Comparison of ENCODE assay signal across 14 cellular contexts in genomic region chr1:44616284-44616990, GRCh38. TPM values are rescaled to one million over a fixed set of nuclear protein-coding genes. Genes with fewer than 3 reads are reported as not detected.
A peak's percentile ranks its signal among the peaks of the same experiment; 100 is the strongest.
DNase-seq lines count a peak whose midpoint lies in the region; ATAC-seq and TF ChIP-seq lines count a peak whose summit lies in the region.
"Had no signal": no experiment of that assay in that cellular context is flagged by ENCODE, and none has a peak within 500 bp of the region (broad histone marks: within the 10 kb centered on the region; RNA-seq: fewer than 3 reads in every experiment).

No MANE protein-coding gene starts in this region.

- H3K79me2 ChIP-seq in PC-9 (ENCODE audit: low read depth), result no peaks in the 10 kb centered on the region

- H3K27me3 Mint-ChIP-seq in brain, result peaks cover 30% of the 10 kb centered on the region
- no peaks in the 10 kb centered on the region for H3K27me3 Mint-ChIP-seq in activated CD4-positive, alpha-beta memory T cell treated with anti-CD3 and anti-CD28 coated beads for 36 hours

- no peak overlapping the region for H3K4me2 ChIP-seq in PC-9

- H4K20me1 ChIP-seq in PC-9 (ENCODE audit: insufficient read depth), result no peaks in the 10 kb centered on the region

- H3K9ac ChIP-seq in iPS-15b (ENCODE audit: low read depth, low read length), result no peak overlapping the region

- DNase-seq in H7 (peak; percentile 79), retina (peak; percentile 28), DMS53 treated with DMSO at 0.1 percent for 48 hours (lab: John Stamatoyannopoulos, UW; ENCODE audit: unreplicated experiment) (no peak), PC-9 (no peak)
- DNase-seq in activated CD4-positive, alpha-beta memory T cell treated with anti-CD3 and anti-CD28 coated beads for 36 hours, result no peak
- DNase-seq: CD8-positive, alpha-beta T cell; effector CD4-positive, alpha-beta T cell; naive B cell had no signal

- H3K27me3 ChIP-seq in H7 (ENCODE audit: control insufficient read depth, insufficient read depth, low read length) (peaks cover 14% of the 10 kb centered on the region), iPS-15b (ENCODE audit: control insufficient read depth, insufficient read depth, low read length) (peaks cover 16% of the 10 kb centered on the region), PC-9 (ENCODE audit: insufficient read depth, low read depth) (no peaks in the 10 kb centered on the region)

- CTCF ChIA-PET in PC-9 (lab: Charles Lee), result no interaction called here
- CTCF ChIA-PET in activated CD4-positive, alpha-beta memory T cell treated with anti-CD3 and anti-CD28 coated beads for 36 hours (lab: Charles Lee), result interaction anchor here (1.2 to 1.4 kb wide), 2 partner anchors 22 to 36 kb away, joined by 3 to 4 read pairs; no protein-coding TSS in a partner anchor

- no peaks in the 10 kb centered on the region for H3K4me1 ChIP-seq in iPS-15b (ENCODE audit: control insufficient read depth, insufficient read depth, low read length)
- H3K4me1 ChIP-seq in PC-9 (replicated peaks; ENCODE audit: insufficient read depth), result no peaks in the 10 kb centered on the region

- peak overlapping the region; percentile 59 to 83 (median 73) for H3K4me3 Mint-ChIP-seq in brain
- H3K4me3 Mint-ChIP-seq in activated CD4-positive, alpha-beta memory T cell treated with anti-CD3 and anti-CD28 coated beads for 36 hours, result no peak overlapping the region
- H3K4me3 Mint-ChIP-seq: CD8-positive, alpha-beta T cell; naive B cell had no signal

- intact Hi-C loops in PC-9 (cut with micrococcal nuclease; ENCODE audit: unreplicated experiment), result no loop called here
- intact Hi-C loops in activated CD4-positive, alpha-beta memory T cell treated with anti-CD3 and anti-CD28 coated beads for 36 hours (cut with micrococcal nuclease), result no loop called here

- H3K4me3 ChIP-seq in H7 (ENCODE audit: insufficient read depth, low read depth, low read length) (peak overlapping the region; percentile 34; the same call in 1 of the 2 replicates), iPS-15b (ENCODE audit: low read depth, low read length) (peak overlapping the region; percentile 37), PC-9 (no peak overlapping the region)

- H3K9me3 ChIP-seq in iPS-15b (ENCODE audit: control insufficient read depth, insufficient read depth, low read length) (no peaks in the 10 kb centered on the region), PC-9 (ENCODE audit: insufficient read depth, low read depth) (no peaks in the 10 kb centered on the region)

- POLR2A ChIA-PET in PC-9 (lab: Charles Lee; ENCODE audit: unreplicated experiment), result interaction anchor here (0.5 kb wide), 1 partner anchor 101 kb away, joined by 9 read pairs; no protein-coding TSS in a partner anchor
- POLR2A ChIA-PET in activated CD4-positive, alpha-beta memory T cell treated with anti-CD3 and anti-CD28 coated beads for 36 hours (lab: Charles Lee), result interaction anchor here (1.7 kb wide), 1 partner anchor 15 kb away, joined by 8 read pairs; no protein-coding TSS in a partner anchor

- peaks cover 0 to 3% (median 0%) of the 10 kb centered on the region in 5 experiments for H3K9me3 Mint-ChIP-seq in brain
- H3K9me3 Mint-ChIP-seq in activated CD4-positive, alpha-beta memory T cell treated with anti-CD3 and anti-CD28 coated beads for 36 hours, result no peaks in the 10 kb centered on the region
- H3K9me3 Mint-ChIP-seq: activated naive CD4-positive, alpha-beta T cell treated with anti-CD3 and anti-CD28 coated beads, Interleukin-2, amount 50 U/mL, for 72 hours; CD8-positive, alpha-beta T cell; naive B cell had no signal

- H3K4me1 Mint-ChIP-seq in brain, result peaks cover 42% of the 10 kb centered on the region
- no peaks in the 10 kb centered on the region for H3K4me1 Mint-ChIP-seq in activated CD4-positive, alpha-beta memory T cell treated with anti-CD3 and anti-CD28 coated beads for 36 hours (ENCODE audit: low read depth)
- H3K4me1 Mint-ChIP-seq: naive B cell had no signal

- no peak overlapping the region for H2AFZ ChIP-seq in PC-9

- TF ChIP-seq CTCF in brain (conservative IDR thresholded peaks at IDR 0.05), result no peak
- no peak for TF ChIP-seq CTCF in PC-9 (conservative IDR thresholded peaks at IDR 0.05)

- H3K9me2 ChIP-seq in PC-9 (ENCODE audit: insufficient read depth), result no peaks in the 10 kb centered on the region

- peak overlapping the region in 1 of 5 experiments; percentile 69 for H3K27ac Mint-ChIP-seq in brain
- no peak overlapping the region for H3K27ac Mint-ChIP-seq in activated CD4-positive, alpha-beta memory T cell treated with anti-CD3 and anti-CD28 coated beads for 36 hours
- H3K27ac Mint-ChIP-seq: activated naive CD4-positive, alpha-beta T cell treated with anti-CD3 and anti-CD28 coated beads, Interleukin-2, amount 50 U/mL, for 72 hours; CD8-positive, alpha-beta T cell had no signal

- no peaks in the 10 kb centered on the region for H3F3A ChIP-seq in PC-9 (ENCODE audit: insufficient read depth, low read depth)

- no peaks in the 10 kb centered on the region for H3K36me3 ChIP-seq in H7 (replicated peaks; ENCODE audit: control insufficient read depth, insufficient read depth, low read length)
- no peaks in the 10 kb centered on the region for H3K36me3 ChIP-seq in iPS-15b (ENCODE audit: control insufficient read depth, insufficient read depth, low read length)
- no peaks in the 10 kb centered on the region for H3K36me3 ChIP-seq in PC-9 (ENCODE audit: low read depth)

- no peak for ATAC-seq in GM21360 (IDR thresholded peaks at IDR 0.05; ENCODE audit: unreplicated experiment)
- ATAC-seq: activated naive CD4-positive, alpha-beta T cell treated with anti-CD3 and anti-CD28 coated beads, Interleukin-2, amount 50 U/mL, for 72 hours; CD8-positive, alpha-beta T cell; Panc1 had no signal

- no peak overlapping the region for H3K27ac ChIP-seq in PC-9

- no peaks in the 10 kb centered on the region for H3K36me3 Mint-ChIP-seq in brain
- no peaks in the 10 kb centered on the region for H3K36me3 Mint-ChIP-seq in activated CD4-positive, alpha-beta memory T cell treated with anti-CD3 and anti-CD28 coated beads for 36 hours
- H3K36me3 Mint-ChIP-seq: activated naive CD4-positive, alpha-beta T cell treated with anti-CD3 and anti-CD28 coated beads, Interleukin-2, amount 50 U/mL, for 72 hours; CD8-positive, alpha-beta T cell; naive B cell had no signal

- no TSS peak for BruUV-seq in PC-9 (replicated peaks; lab: Mats Ljungman, UMichigan)

RNA-seq across cellular contexts. Expression of gene TMEM53, which starts 57.8 kb away (rescaled TPM):
- 6.0 and 9.0 TPM in 2 replicates for total RNA-seq in H7 (2014; rRNA removed; shearing (Covaris generic))
- polyA plus RNA-seq in brain (ENCODE audit: insufficient read depth, low read depth, low replicate concordance), result 19.1 TPM
- total RNA-seq in PC-9 (2021), result 33.2 and 36.1 TPM in 2 replicates
- 1 to 10 TPM; 5.1 to 6.5 TPM for total RNA-seq in activated CD4-positive, alpha-beta memory T cell treated with anti-CD3 and anti-CD28 coated beads for 36 hours

RNA-seq across cellular contexts. Expression of gene ARMH1, which starts 58.1 kb away (rescaled TPM):
- 0.62 TPM in 1 of 2 replicates, not detected in the other for total RNA-seq in H7 (2014; rRNA removed; shearing (Covaris generic))
- polyA plus RNA-seq in brain (ENCODE audit: insufficient read depth, low read depth, low replicate concordance), result 5.2 TPM
- total RNA-seq in PC-9 (2021), result 16.3 and 16.9 TPM in 2 replicates
- 100 to 1,000 TPM; 134 to 141 TPM for total RNA-seq in activated CD4-positive, alpha-beta memory T cell treated with anti-CD3 and anti-CD28 coated beads for 36 hours
- total RNA-seq: LHCN-M2 had no signal

Comparison
In these comparisons a context has a peak if more than half of its experiments do, and no peak if none do; other contexts are left out.
1. DNase-seq: peak in H7 (single experiment) and retina (single experiment); none in DMS53 treated with DMSO at 0.1 percent for 48 hours (single experiment), PC-9 (0 of 2) and activated CD4-positive, alpha-beta memory T cell treated with anti-CD3 and anti-CD28 coated beads for 36 hours (single experiment).
2. RNA of gene ARMH1, which starts 58.1 kb away (total RNA-seq): 134 to 141 TPM in activated CD4-positive, alpha-beta memory T cell treated with anti-CD3 and anti-CD28 coated beads for 36 hours and 16.3 to 16.9 TPM in PC-9; 0.62 TPM in H7; every median in the first group is over 10 times any median in the second.